In the genomic region with DNA sequence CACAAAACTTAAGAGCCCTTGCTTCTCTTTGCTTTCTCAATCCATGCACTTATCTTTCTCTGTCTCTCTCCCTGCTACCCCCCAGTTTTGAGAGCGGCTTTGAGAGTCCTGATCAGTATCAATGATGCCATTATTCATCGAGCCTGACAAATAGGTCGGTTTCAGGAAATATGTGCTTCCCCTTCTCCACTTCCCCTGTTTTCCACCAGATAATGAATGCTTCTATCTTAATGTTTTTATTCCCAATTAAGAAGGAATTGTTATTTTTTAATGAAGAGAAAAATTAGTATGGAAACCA, we compare ENCODE assay signal across 1 cellular context.
TF ChIP-seq lines count a peak whose summit lies in the region.

No MANE protein-coding gene starts in this region.

TF ChIP-seq in IMR-90, 13 proteins besides CTCF, POLR2A, EP300 and RAD21 (continued from another document):
- no peak for TF ChIP-seq ELK1 (IDR thresholded peaks at IDR 0.05; ENCODE audit: borderline replicate concordance, low read depth, low read length)
- TF ChIP-seq MAZ (IDR thresholded peaks at IDR 0.05; ENCODE audit: borderline replicate concordance, low read depth, low read length): no peak
- TF ChIP-seq RFX5 (IDR thresholded peaks at IDR 0.05; ENCODE audit: low read depth, low read length): no peak
